19 cellular contexts compared by ENCODE assay signal in genomic region chr9:132147331-132147730, GRCh38.
"Had no signal": no experiment of that assay in that cellular context is flagged by ENCODE, and none has a peak within 500 bp of the region (broad histone marks: within the 10 kb centered on the region; RNA-seq: fewer than 3 reads in every experiment).

No MANE protein-coding gene starts in this region.

- H3K27ac Mint-ChIP-seq: activated naive CD4-positive, alpha-beta T cell treated with anti-CD3 and anti-CD28 coated beads for 36 hours; mesothelial cell of epicardium; stimulated activated naive CD8-positive, alpha-beta T cell treated with anti-CD3 and anti-CD28 coated beads, Interleukin-15, Interleukin-2, amounts not matched to agents 100 ng/mL and 50 ng/mL, for 24 hours; WTC11 had no signal

- H3K4me1 Mint-ChIP-seq: mesothelial cell of epicardium had no signal

- ATAC-seq: left lobe of liver, WTC11 had no signal

- H3K36me3 Mint-ChIP-seq: mesothelial cell of epicardium, WTC11 had no signal

- H3K9me3 Mint-ChIP-seq: activated naive CD4-positive, alpha-beta T cell treated with anti-CD3 and anti-CD28 coated beads for 36 hours; stimulated activated naive CD8-positive, alpha-beta T cell treated with anti-CD3 and anti-CD28 coated beads, Interleukin-15, Interleukin-2, amounts not matched to agents 100 ng/mL and 50 ng/mL, for 24 hours had no signal

- DNase-seq: activated CD4-positive, alpha-beta T cell treated with anti-CD3 and anti-CD28 coated beads for 48 hours; activated naive CD4-positive, alpha-beta T cell treated with anti-CD3 and anti-CD28 coated beads for 36 hours; aorta; brain microvascular endothelial cell; central memory CD4-positive, alpha-beta T cell; erythroblast; head of caudate nucleus; kidney; occipital lobe; posterior cingulate gyrus; retina; spleen; stimulated activated CD8-positive, alpha-beta memory T cell treated with anti-CD3 and anti-CD28 coated beads, Interleukin-4, amount 100 ng/mL, for 48 hours had no signal

- H3K4me3 ChIP-seq: coronary artery, spleen, tibial nerve had no signal

- H3K4me3 Mint-ChIP-seq: activated naive CD4-positive, alpha-beta T cell treated with anti-CD3 and anti-CD28 coated beads for 36 hours; mesothelial cell of epicardium; stimulated activated naive CD8-positive, alpha-beta T cell treated with anti-CD3 and anti-CD28 coated beads, Interleukin-15, Interleukin-2, amounts not matched to agents 100 ng/mL and 50 ng/mL, for 24 hours; WTC11 had no signal
